Comparison of ENCODE assay signal across 10 cellular contexts in the genomic region with DNA sequence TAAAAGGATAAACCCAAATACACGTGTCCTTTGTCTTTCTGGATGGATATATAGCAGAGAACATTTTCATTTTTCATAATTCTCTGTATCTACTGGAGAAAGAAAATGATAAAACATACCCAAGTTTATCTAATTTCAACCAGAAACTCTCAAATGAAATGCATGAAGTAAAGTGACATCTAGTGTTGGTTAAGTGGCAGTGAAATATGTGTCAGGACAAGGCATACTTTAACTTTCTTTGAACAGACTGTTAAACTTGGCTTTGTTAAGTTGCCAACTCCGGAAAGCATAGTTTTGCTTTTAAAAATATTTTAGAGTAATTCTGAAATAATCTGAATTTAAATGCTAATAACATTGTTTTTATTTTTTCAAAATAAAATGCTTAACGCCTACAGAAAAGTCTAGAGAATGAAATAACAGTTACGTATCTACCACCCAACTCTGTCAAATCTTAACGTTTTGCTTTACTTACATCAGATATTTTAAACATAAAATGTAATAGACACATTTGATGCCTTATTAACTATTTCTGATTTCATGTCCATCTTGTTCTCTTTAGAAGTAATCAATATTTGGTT. TPM values are rescaled to one million over a fixed set of nuclear protein-coding genes. Genes with fewer than 3 reads are reported as not detected.
DNase-seq lines count a peak whose midpoint lies in the region; ATAC-seq and TF ChIP-seq lines count a peak whose summit lies in the region.
"Had no signal": no experiment of that assay in that cellular context is flagged by ENCODE, and none has a peak within 500 bp of the region (broad histone marks: within the 10 kb centered on the region; RNA-seq: fewer than 3 reads in every experiment).

No MANE protein-coding gene starts in this region.

- CTCF ChIA-PET in mammary epithelial cell (lab: Charles Lee; ENCODE audit: low non-redundant PET) = no interaction called here

- no peak overlapping the region for H3K9ac ChIP-seq in mammary epithelial cell (ENCODE audit: insufficient read depth, low read length)
- H3K9ac ChIP-seq: BLaER1 treated with 17β-estradiol and CSF1 and Interleukin-3, amounts not matched to agents 10 nM and 100 nM had no signal

- in situ Hi-C loops in mammary epithelial cell (cut with MboI; ENCODE audit: low sequenced_read_pairs in 2 of 2) = loop anchor here in 1 of 2 donors (25.0 kb wide), 1 partner anchor 228 kb away; no protein-coding TSS in a partner anchor

- H3K27me3 ChIP-seq in mammary epithelial cell (ENCODE audit: insufficient read depth, low read length) (no peaks in the 10 kb centered on the region), lung (ENCODE audit: control insufficient read depth, insufficient read depth) (no peaks in the 10 kb centered on the region)
- H3K27me3 ChIP-seq: BLaER1 treated with 17β-estradiol and CSF1 and Interleukin-3, amounts not matched to agents 10 nM and 100 nM had no signal

- H2AFZ ChIP-seq in mammary epithelial cell (ENCODE audit: low read depth, low read length) = no peak overlapping the region

- H3K4me3 ChIP-seq in mammary epithelial cell (replicated peaks in 1 of 3; ENCODE audit: insufficient read depth in 1 of 3, low read depth in 2 of 3, low read length in 3 of 3) = no peak overlapping the region
- H3K4me3 ChIP-seq in lung = no peak overlapping the region
- H3K4me3 ChIP-seq: BLaER1 treated with 17β-estradiol and CSF1 and Interleukin-3, amounts not matched to agents 10 nM and 100 nM had no signal

- WGBS in mammary epithelial cell (ENCODE audit: low coverage, missing lambda C conversion rate) = 36% methylated on average over 5 of the region's 5 CpGs
- 47 to 68% methylated on average over 5 of the region's 5 CpGs for WGBS in lung, 2 donors

- no TSS peak for BruUV-seq in mammary epithelial cell (replicated peaks; lab: Mats Ljungman, UMichigan)

- no peak overlapping the region for H3K4me2 ChIP-seq in mammary epithelial cell (ENCODE audit: insufficient read depth, low read depth, low read length)
- H3K4me2 ChIP-seq: BLaER1 treated with 17β-estradiol and CSF1 and Interleukin-3, amounts not matched to agents 10 nM and 100 nM had no signal

- H3K27ac ChIP-seq in mammary epithelial cell (ENCODE audit: insufficient read depth, low read depth, low read length) (no peak overlapping the region), lung (ENCODE audit: low read depth in 1 of 2, low read length in 1 of 2) (no peak overlapping the region)
- H3K27ac ChIP-seq: BLaER1 treated with 17β-estradiol and CSF1 and Interleukin-3, amounts not matched to agents 10 nM and 100 nM; neutrophil had no signal

- no peaks in the 10 kb centered on the region for H3K79me2 ChIP-seq in mammary epithelial cell (ENCODE audit: insufficient read depth, low read length)

- intact Hi-C loops in mammary epithelial cell (cut with micrococcal nuclease) = loop anchor here (1.0 to 5.0 kb wide), 4 partner anchors 26 to 233 kb away; no protein-coding TSS in a partner anchor

- H3K4me1 ChIP-seq in mammary epithelial cell (ENCODE audit: insufficient read depth, low read length) (no peaks in the 10 kb centered on the region), lung (ENCODE audit: control insufficient read depth in 2 of 2, insufficient read depth in 2 of 2, low read length in 2 of 2) (no peaks in the 10 kb centered on the region)
- H3K4me1 ChIP-seq: BLaER1 treated with 17β-estradiol and CSF1 and Interleukin-3, amounts not matched to agents 10 nM and 100 nM had no signal

- DNase-seq in NCI-H187 treated with DMSO at 0.1 percent for 48 hours (lab: John Stamatoyannopoulos, UW) (peak; percentile 23), NCI-H187 (lab: John Stamatoyannopoulos, UW) (no peak), NCI-H2227 (lab: John Stamatoyannopoulos, UW; ENCODE audit: unreplicated experiment) (peak; percentile 39), mammary epithelial cell (peak; percentile 30), lung (ENCODE audit: low spot score) (no peak), nucleus accumbens (lab: John Stamatoyannopoulos, UW) (no peak), HK-2 (ENCODE audit: unreplicated experiment) (no peak)

- H4K20me1 ChIP-seq in mammary epithelial cell (ENCODE audit: insufficient read depth, low read length) = no peaks in the 10 kb centered on the region
- H4K20me1 ChIP-seq: BLaER1 treated with 17β-estradiol and CSF1 and Interleukin-3, amounts not matched to agents 10 nM and 100 nM had no signal

- H3K9me3 ChIP-seq in mammary epithelial cell (replicated peaks; ENCODE audit: insufficient read depth, low read length) (no peaks in the 10 kb centered on the region), lung (ENCODE audit: control insufficient read depth in 2 of 2, insufficient read depth in 1 of 2, low read length in 1 of 2) (no peaks in the 10 kb centered on the region)
- H3K9me3 ChIP-seq: BLaER1 treated with 17β-estradiol and CSF1 and Interleukin-3, amounts not matched to agents 10 nM and 100 nM; neutrophil had no signal

- no peaks in the 10 kb centered on the region for H3K36me3 ChIP-seq in mammary epithelial cell (ENCODE audit: insufficient read depth, low read length)
- no peaks in the 10 kb centered on the region for H3K36me3 ChIP-seq in lung (ENCODE audit: control insufficient read depth in 2 of 2, insufficient read depth in 2 of 2, low read length in 2 of 2)
- H3K36me3 ChIP-seq: BLaER1 treated with 17β-estradiol and CSF1 and Interleukin-3, amounts not matched to agents 10 nM and 100 nM; neutrophil had no signal

- peak; percentile 70 to 77 for TF ChIP-seq CTCF in mammary epithelial cell (conservative IDR thresholded peaks at IDR 0.05 in 1 of 2, IDR thresholded peaks at IDR 0.05 in 1 of 2; ENCODE audit: extremely low read depth in 1 of 2, insufficient read depth in 1 of 2, low read depth in 1 of 2, low read length in 2 of 2)
- peak; percentile 52 for TF ChIP-seq CTCF in lung (IDR thresholded peaks at IDR 0.05; ENCODE audit: control extremely low read depth, extremely low read depth)

- ATAC-seq in lung (ENCODE audit: insufficient read depth, low FRiP score) (no peak), HG03457 (IDR thresholded peaks at IDR 0.05; ENCODE audit: unreplicated experiment) (no peak)

- dilution Hi-C loops in mammary epithelial cell (cut with HindIII; ENCODE audit: low sequenced_read_pairs) = no loop called here

RNA-seq across cellular contexts. Expression of a gene that starts 25.2 kb away (rescaled TPM):
- 10 to 100 TPM; 38.6 to 47.2 TPM for total RNA-seq in mammary epithelial cell
- polyA plus RNA-seq in mammary epithelial cell = 9.0 TPM
- polyA minus RNA-seq in mammary epithelial cell = 8.8 TPM
- total RNA-seq in lung = 10 to 100 TPM; 66.1 to 72.4 TPM
- polyA plus RNA-seq in lung = 10 to 100 TPM; 22.1 to 40.9 TPM

RNA-seq across cellular contexts. Expression of a gene that starts 43.0 kb away (rescaled TPM):
- 10 to 100 TPM in 1 of 2 donors, 1 to 10 TPM in 1; 5.5 to 33.7 TPM for total RNA-seq in mammary epithelial cell
- 32.5 TPM for polyA plus RNA-seq in mammary epithelial cell
- polyA minus RNA-seq in mammary epithelial cell = 28.7 TPM
- 10 to 100 TPM; 11.7 to 23.3 TPM for total RNA-seq in lung
- polyA plus RNA-seq in lung = 10 to 100 TPM; 29.1 to 83.1 TPM

Comparison
In these comparisons a context has a peak if more than half of its experiments do, and no peak if none do; other contexts are left out.
1. DNase-seq: peak in NCI-H187 treated with DMSO at 0.1 percent for 48 hours (single experiment), NCI-H2227 (single experiment) and mammary epithelial cell (single experiment); none in NCI-H187 (0 of 2), lung (single experiment), nucleus accumbens (0 of 56) and HK-2 (single experiment).